In the genomic region with DNA sequence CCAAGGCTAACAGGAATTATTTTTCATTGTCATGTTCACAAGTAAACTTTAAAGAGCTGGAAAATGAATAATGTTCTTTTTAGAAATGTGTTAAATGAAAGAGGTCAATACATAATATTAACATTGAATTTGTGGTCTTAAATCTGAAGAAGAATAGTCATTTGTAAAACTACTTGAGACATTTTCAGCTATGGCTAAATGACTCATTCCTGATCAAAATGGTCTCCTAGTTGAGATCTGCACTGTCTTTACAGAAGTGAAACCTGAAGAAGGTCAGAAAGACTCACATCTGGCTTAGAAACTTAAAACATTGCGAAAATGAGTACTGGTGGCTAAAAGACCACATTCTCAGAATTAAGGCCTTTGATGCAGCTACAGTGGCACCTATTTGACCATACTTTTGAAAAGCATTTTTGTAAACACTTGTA, we compare ENCODE assay signal across 8 cellular contexts. TPM values are rescaled to one million over a fixed set of nuclear protein-coding genes. Genes with fewer than 3 reads are reported as not detected.
DNase-seq lines count a peak whose midpoint lies in the region; ATAC-seq, FAIRE-seq and TF ChIP-seq lines count a peak whose summit lies in the region.

No MANE protein-coding gene starts in this region.

- FAIRE-seq in GM12878 (lab: Jason Lieb, UNC) (peak; percentile 75), RCC 7860 (lab: Jason Lieb, UNC) (no peak)

- peaks cover 35% of the 10 kb centered on the region for H3K4me1 ChIP-seq in GM12878 (ENCODE audit: control insufficient read depth, insufficient read depth, low read length)

- H3K4me3 ChIP-seq in GM12878 = no peak overlapping the region

- POLR2A ChIA-PET in CD4-positive, alpha-beta T cell (lab: Charles Lee) = no interaction called here
- POLR2A ChIA-PET in GM12878 (lab: Charles Lee) = no interaction called here

- peak overlapping the region; percentile 28 for H3K4me3 Mint-ChIP-seq in CD4-positive, alpha-beta T cell

- no peak overlapping the region for H3K27ac ChIP-seq in CD4-positive, alpha-beta T cell (ENCODE audit: low read depth, low read length)
- H3K27ac ChIP-seq in GM12878 (ENCODE audit: control insufficient read depth, insufficient read depth) = no peak overlapping the region; the same call in 1 of the 2 replicates

- no peak for TF ChIP-seq POLR2A in GM12878 (IDR thresholded peaks at IDR 0.05; ENCODE audit: low read depth, low read length)

- no TSS peak for BruUV-seq in GM12878 (replicated peaks; lab: Mats Ljungman, UMichigan)

- H2AFZ ChIP-seq in GM12878 (ENCODE audit: control insufficient read depth, low read depth, low read length) = no peak overlapping the region

- H3K36me3 Mint-ChIP-seq in CD4-positive, alpha-beta T cell (ENCODE audit: low read depth) = peaks cover 100% of the 10 kb centered on the region

- TF ChIP-seq EP300 in GM12878 (IDR thresholded peaks at IDR 0.05; ENCODE audit: borderline replicate concordance in 1 of 2, control insufficient read depth in 1 of 2, low read depth in 2 of 2, low read length in 2 of 2) = peak; percentile 98 to 100

- CTCF ChIA-PET in CD4-positive, alpha-beta T cell (lab: Charles Lee) = no interaction called here
- CTCF ChIA-PET in GM12878 (lab: Yijun Ruan, JAX) = interaction anchor here (1.3 to 1.5 kb wide), 2 partner anchors 21 to 76 kb away, joined by 4 to 5 read pairs; no protein-coding TSS in a partner anchor

- no peaks in the 10 kb centered on the region for H3K27me3 Mint-ChIP-seq in CD4-positive, alpha-beta T cell

- SMC1A ChIA-PET in GM12878 (lab: Charles Lee; ENCODE audit: uncharacterized antibody, unreplicated experiment) = interaction anchor here (0.8 to 2.1 kb wide), 10 partner anchors 11 to 1111 kb away, joined by 3 to 10 read pairs (median 4); no protein-coding TSS in a partner anchor

- no peak for TF ChIP-seq RAD21 in GM12878 (IDR thresholded peaks at IDR 0.05; ENCODE audit: insufficient read depth, low read depth, low read length)

- in situ Hi-C loops in GM12878 (cut with MboI) = loop anchor here (10.0 kb wide), 1 partner anchor 1066 kb away; no protein-coding TSS in a partner anchor

- RAD21 ChIA-PET in GM12878 (lab: Charles Lee; ENCODE audit: unreplicated experiment) = interaction anchor here (0.6 to 1.5 kb wide), 6 partner anchors 12 to 298 kb away, joined by 3 to 7 read pairs (median 4); a partner anchor contains a TSS

- no peaks in the 10 kb centered on the region for H3K9me3 Mint-ChIP-seq in CD4-positive, alpha-beta T cell

- H3K79me2 ChIP-seq in GM12878 (ENCODE audit: control insufficient read depth, insufficient read depth, low read length) = no peaks in the 10 kb centered on the region

- H3K4me1 Mint-ChIP-seq in CD4-positive, alpha-beta T cell (ENCODE audit: low read depth) = peaks cover 79% of the 10 kb centered on the region

- no peak for DNase-seq in CD4-positive, alpha-beta T cell
- DNase-seq in GM12878 (ENCODE audit: low read depth, low spot score) (peak; percentile 95), RCC 7860 (ENCODE audit: low spot score) (no peak), NCI-H146 (lab: John Stamatoyannopoulos, UW) (no peak), AG20443 (ENCODE audit: low spot score) (no peak)
- no peak for DNase-seq in stimulated activated CD4-positive, alpha-beta T cell treated with anti-CD3 and anti-CD28 coated beads, Interleukin-1b, Interleukin-23, amount 100 ng/mL, for 48 hours

- H4K20me1 ChIP-seq in GM12878 (ENCODE audit: control insufficient read depth, insufficient read depth) = no peaks in the 10 kb centered on the region

- peak overlapping the region; percentile 63 for H3K27ac Mint-ChIP-seq in CD4-positive, alpha-beta T cell

- intact Hi-C loops in CD4-positive, alpha-beta T cell (cut with DNase I, micrococcal nuclease) = loop anchor here in 1 of 2 experiments (10.0 kb wide), 1 partner anchor 874 kb away; a partner anchor contains a TSS
- intact Hi-C loops in GM12878 (cut with micrococcal nuclease; ENCODE audit: unreplicated experiment) = loop anchor here (1.0 kb wide), 2 partner anchors 12 to 45 kb away; no protein-coding TSS in a partner anchor

- WGBS in GM12878 (ENCODE audit: insufficient coverage, insufficient replicate concordance, low lambda C conversion rate, missing lambda C conversion rate) = 0% methylated on average over 1 of the region's 1 CpG

- H3K9me3 ChIP-seq in CD4-positive, alpha-beta T cell (ENCODE audit: control insufficient read depth, low read length) = no peaks in the 10 kb centered on the region
- H3K9me3 ChIP-seq in GM12878 (replicated peaks; ENCODE audit: control insufficient read depth, insufficient read depth, low read length) = no peaks in the 10 kb centered on the region; the same call in 1 of the 3 replicates

- no peak for TF ChIP-seq CTCF in CD4-positive, alpha-beta T cell (IDR thresholded peaks at IDR 0.05)
- TF ChIP-seq CTCF in GM12878 (IDR thresholded peaks at IDR 0.05 in 2 of 3, conservative IDR thresholded peaks at IDR 0.05 in 1 of 3; ENCODE audit: control insufficient read depth in 2 of 3, extremely low read depth in 1 of 3, insufficient read depth in 1 of 3, low read depth in 3 of 3, low read length in 3 of 3) = no peak

- H3K27me3 ChIP-seq in CD4-positive, alpha-beta T cell (ENCODE audit: control insufficient read depth, insufficient read depth, low read length) = no peaks in the 10 kb centered on the region
- no peaks in the 10 kb centered on the region for H3K27me3 ChIP-seq in GM12878 (replicated peaks in 1 of 2; ENCODE audit: control insufficient read depth in 2 of 2, insufficient read depth in 2 of 2, low read length in 1 of 2)

- no peak overlapping the region for H3K9ac ChIP-seq in GM12878 (ENCODE audit: control insufficient read depth, insufficient read depth, low read length)

- peak overlapping the region; percentile 77 for H3K4me2 ChIP-seq in GM12878 (ENCODE audit: control insufficient read depth, insufficient read depth)

- peak; percentile 50 for ATAC-seq in CD4-positive, alpha-beta T cell (ENCODE audit: poor library complexity)
- peak; percentile 93 for ATAC-seq in GM19455 (IDR thresholded peaks at IDR 0.05; ENCODE audit: unreplicated experiment)
- peak; percentile 87 for ATAC-seq in HG03439 (IDR thresholded peaks at IDR 0.05; ENCODE audit: unreplicated experiment)
- ATAC-seq in GM12878 = peak; percentile 90

- no peaks in the 10 kb centered on the region; a peak in 1 of 4 replicates for H3K36me3 ChIP-seq in GM12878 (ENCODE audit: control insufficient read depth in 2 of 2, insufficient read depth in 2 of 2, low read length in 1 of 2)

TF ChIP-seq in GM12878, 131 proteins besides CTCF, POLR2A, EP300 and RAD21 (continues in another document):
- TF ChIP-seq TARDBP (IDR thresholded peaks at IDR 0.05; ENCODE audit: borderline replicate concordance) (no peak), LARP7 (IDR thresholded peaks at IDR 0.05) (no peak), ZNF384 (IDR thresholded peaks at IDR 0.05; ENCODE audit: borderline replicate concordance, low read depth, low read length) (no peak), TBL1XR1 (IDR thresholded peaks at IDR 0.05; ENCODE audit: low read depth, low read length) (peak; percentile 96), MTA3 (IDR thresholded peaks at IDR 0.05; ENCODE audit: borderline replicate concordance, low read length) (peak; percentile 99), BHLHE40 (IDR thresholded peaks at IDR 0.05; ENCODE audit: borderline replicate concordance in 1 of 2, low read depth in 2 of 2, low read length in 1 of 2) (peak; percentile 75 to 83)
- TF ChIP-seq, protein P1, sequence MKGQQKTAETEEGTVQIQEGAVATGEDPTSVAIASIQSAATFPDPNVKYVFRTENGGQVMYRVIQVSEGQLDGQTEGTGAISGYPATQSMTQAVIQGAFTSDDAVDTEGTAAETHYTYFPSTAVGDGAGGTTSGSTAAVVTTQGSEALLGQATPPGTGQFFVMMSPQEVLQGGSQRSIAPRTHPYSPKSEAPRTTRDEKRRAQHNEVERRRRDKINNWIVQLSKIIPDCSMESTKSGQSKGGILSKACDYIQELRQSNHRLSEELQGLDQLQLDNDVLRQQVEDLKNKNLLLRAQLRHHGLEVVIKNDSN (IDR thresholded peaks at IDR 0.05; ENCODE audit: borderline replicate concordance, extremely low read length, insufficient read depth, low read depth, low read length) = no peak

RNA-seq across cellular contexts. Expression of a gene that starts 5.9 kb away (rescaled TPM):
- total RNA-seq in CD4-positive, alpha-beta T cell = 10 to 100 TPM; 20.8 to 21.2 TPM
- 32.6 and 35.9 TPM in 2 replicates for total RNA-seq in GM12878 (2013; cell fraction: nucleolus; rRNA removed)
- 7.6 and 7.8 TPM in 2 replicates for total RNA-seq in GM12878 (2014; rRNA removed)
- 7.1 TPM in 2 replicates for total RNA-seq in GM12878 (2014; rRNA removed; fragmentation: Illumina TruSeq; extraction: Trizol)
- 7.1 and 8.0 TPM in 2 replicates for total RNA-seq in GM12878 (2021)
- polyA plus RNA-seq in GM12878 (2011; ENCODE audit: low read depth) = 1.8 TPM
- polyA plus RNA-seq in GM12878 (2011; rRNA removed) = 7.1 and 7.3 TPM in 2 replicates
- polyA plus RNA-seq in GM12878 (2011; cell fraction: cytosol; rRNA removed) = 5.3 and 6.5 TPM in 2 replicates
- polyA plus RNA-seq in GM12878 (2011; cell fraction: nucleus; rRNA removed) = 5.3 and 6.9 TPM in 2 replicates
- polyA plus RNA-seq in GM12878 (2012) = 2.1 and 2.5 TPM in 2 replicates
- polyA plus RNA-seq in GM12878 (2014; fragmentation: Illumina TruSeq; extraction: Trizol) = 6.9 and 10.0 TPM in 2 replicates
- polyA plus RNA-seq in GM12878 (2014; fragmentation: Nextera tagmentation; extraction: Ambion mirVana) = 1 to 10 TPM in 1 of 2 experiments, under 1 TPM in 1; 0.79 to 1.3 TPM
- 3.0 and 3.5 TPM in 2 replicates for polyA plus RNA-seq in GM12878 (2014; rRNA removed)
- 1 to 10 TPM; 2.5 to 3.3 TPM for polyA plus RNA-seq in GM12878 (2016; fragmentation: Nextera tagmentation; extraction: Ambion mirVana)
- polyA minus RNA-seq in GM12878 (2011; rRNA and poly(A)+ RNA removed) = 25.1 and 28.2 TPM in 2 replicates
- 9.0 and 9.8 TPM in 2 replicates for polyA minus RNA-seq in GM12878 (2011; cell fraction: cytosol; rRNA and poly(A)+ RNA removed)
- 23.5 and 33.1 TPM in 2 replicates for polyA minus RNA-seq in GM12878 (2011; cell fraction: nucleus; rRNA and poly(A)+ RNA removed)
